Comparison of ENCODE assay signal across 1 cellular context in the genomic region with DNA sequence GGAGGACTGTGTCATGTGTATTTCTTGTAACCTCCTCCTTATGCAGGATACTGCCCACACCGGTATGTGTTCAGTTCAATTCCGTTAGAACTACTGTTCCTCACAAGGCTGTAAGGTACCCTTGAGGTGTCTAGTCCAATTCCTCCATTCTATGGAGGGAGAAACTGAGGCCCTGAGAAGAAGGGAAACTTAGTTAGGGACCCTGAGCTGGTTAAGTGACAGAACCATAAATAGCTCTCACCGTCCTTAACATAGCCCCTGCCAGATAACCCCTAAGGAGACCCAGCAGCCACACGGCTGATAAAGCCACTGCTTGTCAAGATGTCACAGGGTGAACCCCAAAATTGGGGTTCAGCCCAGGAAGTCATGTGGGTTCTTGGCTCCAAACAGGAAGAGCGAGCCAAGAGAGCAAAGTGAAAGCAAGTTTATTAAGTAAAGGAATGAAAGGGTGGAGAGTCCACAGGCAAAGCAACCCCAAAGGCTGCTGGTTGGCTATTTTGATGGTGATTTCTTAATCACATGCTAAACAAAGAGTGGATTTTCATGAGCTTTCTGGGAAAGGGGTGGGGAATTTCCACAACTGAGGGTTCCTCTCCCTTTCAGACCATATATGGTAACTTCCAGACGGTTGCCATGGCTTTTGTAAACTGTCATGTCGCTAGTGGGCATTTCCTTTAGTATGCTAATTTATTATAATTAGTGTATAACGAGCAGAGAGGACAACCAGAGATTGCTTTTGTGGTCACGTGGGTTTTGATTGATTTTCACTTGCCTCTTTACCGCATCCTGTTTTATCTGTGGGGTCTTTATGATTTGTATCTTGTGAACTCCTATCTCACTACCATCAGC.
A peak's percentile ranks its signal among the peaks of the same experiment; 100 is the strongest.
TF ChIP-seq lines count a peak whose summit lies in the region.

No MANE protein-coding gene starts in this region.

TF ChIP-seq in K562, 482 proteins besides CTCF, POLR2A, EP300 and RAD21 (continued from another document and continues in another):
- no peak for TF ChIP-seq ATF6 (CRISPR knock-in tag; IDR thresholded peaks at IDR 0.05)
- TF ChIP-seq TEAD4 (IDR thresholded peaks at IDR 0.05; ENCODE audit: low read length) = peak; percentile 37; the same call in 1 of the 2 replicates
- no peak for TF ChIP-seq TEAD4 (CRISPR knock-in tag; IDR thresholded peaks at IDR 0.05; ENCODE audit: borderline replicate concordance)
- TF ChIP-seq ZFX (CRISPR knock-in tag; IDR thresholded peaks at IDR 0.05) = no peak
- TF ChIP-seq CHCHD3 (CRISPR knock-in tag; IDR thresholded peaks at IDR 0.05) = no peak
- TF ChIP-seq SMARCA4 (IDR thresholded peaks at IDR 0.05) = peak; percentile 43
- no peak for TF ChIP-seq NFIX (CRISPR knock-in tag; IDR thresholded peaks at IDR 0.05; ENCODE audit: low read depth)
- peak; percentile 97 for TF ChIP-seq FOXJ2 (tag; IDR thresholded peaks at IDR 0.05)
- TF ChIP-seq KLF13 (tag; IDR thresholded peaks at IDR 0.05; ENCODE audit: borderline replicate concordance, low read depth) = peak; percentile 34; the same call in 1 of the 2 replicates
- TF ChIP-seq SAFB2 (IDR thresholded peaks at IDR 0.05; ENCODE audit: borderline replicate concordance, low read depth, low read length, severe bottlenecking) = no peak
- TF ChIP-seq SRF (CRISPR knock-in tag; IDR thresholded peaks at IDR 0.05) = peak; percentile 94 to 99
- no peak for TF ChIP-seq ZEB2 (IDR thresholded peaks at IDR 0.05)
- TF ChIP-seq MAFK (IDR thresholded peaks at IDR 0.05; ENCODE audit: low read length) = peak; percentile 56; the same call in 1 of the 2 replicates
- no peak for TF ChIP-seq PHB2 (IDR thresholded peaks at IDR 0.05; ENCODE audit: low read depth)
- no peak for TF ChIP-seq ZNF217 (CRISPR knock-in tag; IDR thresholded peaks at IDR 0.05)
- TF ChIP-seq ARID1B (IDR thresholded peaks at IDR 0.05) = peak; percentile 34; the same call in 1 of the 2 replicates
- TF ChIP-seq MCM3 (IDR thresholded peaks at IDR 0.05) = no peak
- no peak; the same call in 1 of the 2 replicates for TF ChIP-seq ZBTB17 (CRISPR knock-in tag; IDR thresholded peaks at IDR 0.05)
- no peak for TF ChIP-seq TRIM24 (IDR thresholded peaks at IDR 0.05)
- TF ChIP-seq NFYB (IDR thresholded peaks at IDR 0.05; ENCODE audit: extremely low read depth, insufficient read length) = no peak
- TF ChIP-seq, protein P1, sequence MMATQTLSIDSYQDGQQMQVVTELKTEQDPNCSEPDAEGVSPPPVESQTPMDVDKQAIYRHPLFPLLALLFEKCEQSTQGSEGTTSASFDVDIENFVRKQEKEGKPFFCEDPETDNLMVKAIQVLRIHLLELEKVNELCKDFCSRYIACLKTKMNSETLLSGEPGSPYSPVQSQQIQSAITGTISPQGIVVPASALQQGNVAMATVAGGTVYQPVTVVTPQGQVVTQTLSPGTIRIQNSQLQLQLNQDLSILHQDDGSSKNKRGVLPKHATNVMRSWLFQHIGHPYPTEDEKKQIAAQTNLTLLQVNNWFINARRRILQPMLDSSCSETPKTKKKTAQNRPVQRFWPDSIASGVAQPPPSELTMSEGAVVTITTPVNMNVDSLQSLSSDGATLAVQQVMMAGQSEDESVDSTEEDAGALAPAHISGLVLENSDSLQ (IDR thresholded peaks at IDR 0.05) = peak; percentile 77
- no peak for TF ChIP-seq EZH2 (IDR thresholded peaks at IDR 0.05; ENCODE audit: borderline replicate concordance, low read depth, low read length)
- TF ChIP-seq ETV1 (tag; conservative IDR thresholded peaks at IDR 0.05; ENCODE audit: low read depth) = peak; percentile 70
- peak; percentile 62 for TF ChIP-seq ZNF175 (CRISPR knock-in tag; IDR thresholded peaks at IDR 0.05; ENCODE audit: low read depth)
- peak in 1 of 2 experiments; percentile 85 for TF ChIP-seq NCOA2 (IDR thresholded peaks at IDR 0.05; ENCODE audit: partially characterized antibody in 2 of 2)
- no peak for TF ChIP-seq ZNF586 (CRISPR knock-in tag; conservative IDR thresholded peaks at IDR 0.05)
- TF ChIP-seq FOXP1 (CRISPR knock-in tag; IDR thresholded peaks at IDR 0.05) = 0 out of 2 replicates have a peak, but pooled peaks have one; percentile 49
- no peak for TF ChIP-seq SMARCA5 (IDR thresholded peaks at IDR 0.05)
- no peak for TF ChIP-seq NRF1 (conservative IDR thresholded peaks at IDR 0.05 in 1 of 2, IDR thresholded peaks at IDR 0.05 in 1 of 2)
- TF ChIP-seq NR2C1 (IDR thresholded peaks at IDR 0.05) = no peak
- TF ChIP-seq NR2C1 (tag; IDR thresholded peaks at IDR 0.05) = peak; percentile 30; the same call in 1 of the 2 replicates
- no peak for TF ChIP-seq MED1 (CRISPR knock-in tag; IDR thresholded peaks at IDR 0.05; ENCODE audit: borderline replicate concordance)
- TF ChIP-seq, protein P2, sequence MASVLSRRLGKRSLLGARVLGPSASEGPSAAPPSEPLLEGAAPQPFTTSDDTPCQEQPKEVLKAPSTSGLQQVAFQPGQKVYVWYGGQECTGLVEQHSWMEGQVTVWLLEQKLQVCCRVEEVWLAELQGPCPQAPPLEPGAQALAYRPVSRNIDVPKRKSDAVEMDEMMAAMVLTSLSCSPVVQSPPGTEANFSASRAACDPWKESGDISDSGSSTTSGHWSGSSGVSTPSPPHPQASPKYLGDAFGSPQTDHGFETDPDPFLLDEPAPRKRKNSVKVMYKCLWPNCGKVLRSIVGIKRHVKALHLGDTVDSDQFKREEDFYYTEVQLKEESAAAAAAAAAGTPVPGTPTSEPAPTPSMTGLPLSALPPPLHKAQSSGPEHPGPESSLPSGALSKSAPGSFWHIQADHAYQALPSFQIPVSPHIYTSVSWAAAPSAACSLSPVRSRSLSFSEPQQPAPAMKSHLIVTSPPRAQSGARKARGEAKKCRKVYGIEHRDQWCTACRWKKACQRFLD (CRISPR knock-in tag; IDR thresholded peaks at IDR 0.05) = peak; percentile 87; the same call in 1 of the 2 replicates
- TF ChIP-seq PHF20 (IDR thresholded peaks at IDR 0.05; ENCODE audit: partially characterized antibody) = no peak
- no peak for TF ChIP-seq MAFG (tag; conservative IDR thresholded peaks at IDR 0.05)
- no peak for TF ChIP-seq CBX8 (IDR thresholded peaks at IDR 0.05; ENCODE audit: borderline replicate concordance, extremely low read depth, low read depth, low read length, poor library complexity, severe bottlenecking)
- TF ChIP-seq, protein P3, sequence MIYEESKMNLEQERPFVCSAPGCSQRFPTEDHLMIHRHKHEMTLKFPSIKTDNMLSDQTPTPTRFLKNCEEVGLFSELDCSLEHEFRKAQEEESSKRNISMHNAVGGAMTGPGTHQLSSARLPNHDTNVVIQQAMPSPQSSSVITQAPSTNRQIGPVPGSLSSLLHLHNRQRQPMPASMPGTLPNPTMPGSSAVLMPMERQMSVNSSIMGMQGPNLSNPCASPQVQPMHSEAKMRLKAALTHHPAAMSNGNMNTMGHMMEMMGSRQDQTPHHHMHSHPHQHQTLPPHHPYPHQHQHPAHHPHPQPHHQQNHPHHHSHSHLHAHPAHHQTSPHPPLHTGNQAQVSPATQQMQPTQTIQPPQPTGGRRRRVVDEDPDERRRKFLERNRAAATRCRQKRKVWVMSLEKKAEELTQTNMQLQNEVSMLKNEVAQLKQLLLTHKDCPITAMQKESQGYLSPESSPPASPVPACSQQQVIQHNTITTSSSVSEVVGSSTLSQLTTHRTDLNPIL (CRISPR knock-in tag; IDR thresholded peaks at IDR 0.05) = no peak
- no peak for TF ChIP-seq ZBTB49 (CRISPR knock-in tag; IDR thresholded peaks at IDR 0.05; ENCODE audit: borderline replicate concordance)
- peak; percentile 94 for TF ChIP-seq RFX1 (IDR thresholded peaks at IDR 0.05)
- TF ChIP-seq ZNF12 (CRISPR knock-in tag; IDR thresholded peaks at IDR 0.05) = no peak
- peak; percentile 54; the same call in 1 of the 2 replicates for TF ChIP-seq BACH1 (tag; IDR thresholded peaks at IDR 0.05)
- no peak for TF ChIP-seq ETV6 (IDR thresholded peaks at IDR 0.05; ENCODE audit: borderline replicate concordance in 1 of 2, low read depth in 2 of 2, low read length in 1 of 2)
- no peak for TF ChIP-seq ETV6 (CRISPR knock-in tag; IDR thresholded peaks at IDR 0.05; ENCODE audit: borderline replicate concordance)
- TF ChIP-seq IRF2 (CRISPR knock-in tag; IDR thresholded peaks at IDR 0.05) = no peak
- no peak for TF ChIP-seq ZNF778 (CRISPR knock-in tag; IDR thresholded peaks at IDR 0.05)
- no peak for TF ChIP-seq ZNF75A (CRISPR knock-in tag; IDR thresholded peaks at IDR 0.05)
- no peak for TF ChIP-seq YBX1 (IDR thresholded peaks at IDR 0.05)
- TF ChIP-seq DPF2 (IDR thresholded peaks at IDR 0.05) = peak; percentile 51
- peak; percentile 32; the same call in 1 of the 2 replicates for TF ChIP-seq ATF7 (IDR thresholded peaks at IDR 0.05)
- TF ChIP-seq ZNF780A (CRISPR knock-in tag; IDR thresholded peaks at IDR 0.05) = no peak
- TF ChIP-seq ZNF668 (CRISPR knock-in tag; IDR thresholded peaks at IDR 0.05) = no peak
- TF ChIP-seq ZNF311 (CRISPR knock-in tag; IDR thresholded peaks at IDR 0.05) = no peak
